1 cellular context compared by ENCODE assay signal in the genomic region with DNA sequence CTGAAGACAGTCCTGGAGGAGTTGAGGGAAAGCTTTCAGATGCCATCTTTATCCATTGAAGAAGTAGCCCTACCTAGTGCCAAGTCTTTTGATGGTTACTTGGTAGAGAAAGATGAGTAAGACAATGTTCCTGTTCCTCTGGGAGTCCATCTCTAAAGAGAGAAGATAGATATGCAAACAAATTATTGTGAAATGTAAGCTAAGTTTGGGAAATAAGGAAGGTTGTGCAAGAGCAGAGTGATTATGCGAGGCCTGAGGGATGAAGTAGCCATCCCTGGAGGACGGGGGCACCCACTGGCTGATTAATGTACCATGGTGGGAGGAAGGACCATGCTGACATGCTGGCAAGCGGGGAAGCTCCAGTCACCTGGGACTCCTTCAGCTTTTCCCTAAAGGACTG.
TF ChIP-seq lines count a peak whose summit lies in the region.

No MANE protein-coding gene starts in this region.

TF ChIP-seq in IMR-90, 13 proteins besides CTCF, POLR2A, EP300 and RAD21:
- TF ChIP-seq CEBPB (IDR thresholded peaks at IDR 0.05; ENCODE audit: low read depth, low read length): peak; percentile 100
- TF ChIP-seq MXI1 (IDR thresholded peaks at IDR 0.05; ENCODE audit: borderline replicate concordance, low read depth, low read length): no peak
- TF ChIP-seq RCOR1 (IDR thresholded peaks at IDR 0.05; ENCODE audit: insufficient replicate concordance, low read length): peak; percentile 75
- TF ChIP-seq FOS (IDR thresholded peaks at IDR 0.05; ENCODE audit: low read depth, low read length): no peak; the same call in 1 of the 2 replicates
- TF ChIP-seq MAFK (IDR thresholded peaks at IDR 0.05; ENCODE audit: low read depth, low read length): no peak
- TF ChIP-seq RFX5 (IDR thresholded peaks at IDR 0.05; ENCODE audit: low read depth, low read length): no peak
- TF ChIP-seq, protein P1, sequence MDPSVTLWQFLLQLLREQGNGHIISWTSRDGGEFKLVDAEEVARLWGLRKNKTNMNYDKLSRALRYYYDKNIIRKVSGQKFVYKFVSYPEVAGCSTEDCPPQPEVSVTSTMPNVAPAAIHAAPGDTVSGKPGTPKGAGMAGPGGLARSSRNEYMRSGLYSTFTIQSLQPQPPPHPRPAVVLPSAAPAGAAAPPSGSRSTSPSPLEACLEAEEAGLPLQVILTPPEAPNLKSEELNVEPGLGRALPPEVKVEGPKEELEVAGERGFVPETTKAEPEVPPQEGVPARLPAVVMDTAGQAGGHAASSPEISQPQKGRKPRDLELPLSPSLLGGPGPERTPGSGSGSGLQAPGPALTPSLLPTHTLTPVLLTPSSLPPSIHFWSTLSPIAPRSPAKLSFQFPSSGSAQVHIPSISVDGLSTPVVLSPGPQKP (IDR thresholded peaks at IDR 0.05; ENCODE audit: borderline replicate concordance, low read depth, low read length): no peak
- TF ChIP-seq MAZ (IDR thresholded peaks at IDR 0.05; ENCODE audit: borderline replicate concordance, low read depth, low read length): peak; percentile 39; the same call in 1 of the 2 replicates
- TF ChIP-seq BHLHE40 (IDR thresholded peaks at IDR 0.05; ENCODE audit: low read depth, low read length): no peak
- no peak for TF ChIP-seq SMC3 (IDR thresholded peaks at IDR 0.05; ENCODE audit: low read depth, low read length)
- no peak for TF ChIP-seq NFE2L2 (IDR thresholded peaks at IDR 0.05; ENCODE audit: low read depth, low read length)
